23 cellular contexts compared by ENCODE assay signal in genomic region chr6:77030929-77031674, GRCh38.
DNase-seq lines count a peak whose midpoint lies in the region; ATAC-seq and TF ChIP-seq lines count a peak whose summit lies in the region.
"Had no signal": no experiment of that assay in that cellular context is flagged by ENCODE, and none has a peak within 500 bp of the region (broad histone marks: within the 10 kb centered on the region; RNA-seq: fewer than 3 reads in every experiment).

No MANE protein-coding gene starts in this region.

- ATAC-seq in HG03139 (IDR thresholded peaks at IDR 0.05; ENCODE audit: unreplicated experiment) (no peak), esophagus mucosa (no peak)
- ATAC-seq: HCT116, natural killer cell, pancreas, WTC11 had no signal

- no peak overlapping the region for H3K4me3 ChIP-seq in retinal pigment epithelial cell (ENCODE audit: low read length)
- H3K4me3 ChIP-seq: pancreas, vagina had no signal

- DNase-seq in LHCN-M2 (ENCODE audit: low read depth) (peak; percentile 11), amniotic epithelial cell (ENCODE audit: low read depth) (peak; percentile 74), kidney tubule cell (ENCODE audit: low spot score) (peak; percentile 35), retinal pigment epithelial cell (ENCODE audit: low read depth) (peak; percentile 23)
- DNase-seq in stimulated activated naive CD4-positive, alpha-beta T cell (lab: John Stamatoyannopoulos, UW) = no peak
- DNase-seq: activated CD4-positive, alpha-beta T cell treated with anti-CD3 and anti-CD28 coated beads, Interleukin-2, amount 50 U/mL, for 4 hours; activated CD8-positive, alpha-beta memory T cell treated with anti-CD3 and anti-CD28 coated beads, Interleukin-2, amount 50 U/mL, for 48 hours; activated naive CD8-positive, alpha-beta T cell treated with anti-CD3 and anti-CD28 coated beads, Interleukin-2, amount 10 ng/mL, durations not matched to agents 7 days and 5 days; CD4-positive, alpha-beta T cell; DMS 273 treated with DMSO at 0.1 percent for 48 hours; effector CD4-positive, alpha-beta T cell; GDM1; natural killer cell; NCI-H2107; NCI-H510A treated with DMSO at 0.1 percent for 48 hours; pancreas; stimulated activated CD4-positive, alpha-beta T cell treated with anti-CD3 and anti-CD28 coated beads, Interleukin-1b, Interleukin-23, amount 100 ng/mL, for 48 hours; T-helper 9 cell had no signal

- TF ChIP-seq CTCF in retinal pigment epithelial cell (conservative IDR thresholded peaks at IDR 0.05; ENCODE audit: low read depth, low read length) = no peak

Comparison
In these comparisons a context has a peak if more than half of its experiments do, and no peak if none do; other contexts are left out.
1. DNase-seq: peak in LHCN-M2 (single experiment), amniotic epithelial cell (single experiment), kidney tubule cell (single experiment) and retinal pigment epithelial cell (single experiment); none in stimulated activated naive CD4-positive, alpha-beta T cell (0 of 6).